In the genomic region with DNA sequence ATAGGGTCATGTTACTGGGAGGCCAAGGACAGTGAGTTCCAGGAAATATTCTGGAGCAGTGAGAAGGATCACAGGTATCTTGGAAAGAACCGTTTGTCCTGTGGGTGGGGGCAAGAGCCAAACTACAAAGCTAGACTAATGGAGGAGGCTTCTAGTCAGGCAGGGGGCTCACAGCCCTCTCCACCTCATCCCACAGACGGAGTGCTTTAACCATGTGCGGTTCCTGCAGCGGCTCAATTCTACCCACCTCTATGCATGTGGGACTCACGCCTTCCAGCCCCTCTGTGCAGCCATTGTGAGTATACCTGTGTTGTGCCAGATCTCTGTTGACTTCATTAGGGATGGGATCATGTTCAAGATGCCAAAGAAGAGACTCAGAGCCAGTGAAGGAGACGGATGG, we compare ENCODE assay signal across 23 cellular contexts.
"Had no signal": no experiment of that assay in that cellular context is flagged by ENCODE, and none has a peak within 500 bp of the region (broad histone marks: within the 10 kb centered on the region; RNA-seq: fewer than 3 reads in every experiment).

No MANE protein-coding gene starts in this region.

- H3K9me3 ChIP-seq: body of pancreas, pancreas, upper lobe of right lung had no signal

- H3K4me1 Mint-ChIP-seq: activated naive CD4-positive, alpha-beta T cell treated with anti-CD3 and anti-CD28 coated beads, Interleukin-2, amount 50 U/mL, for 24 hours; nephron had no signal

- H3K27me3 Mint-ChIP-seq: activated naive CD4-positive, alpha-beta T cell treated with anti-CD3 and anti-CD28 coated beads, Interleukin-2, amount 50 U/mL, for 24 hours had no signal

- H3K4me1 ChIP-seq: pancreas, upper lobe of right lung had no signal

- H3K9me3 Mint-ChIP-seq: activated naive CD4-positive, alpha-beta T cell treated with anti-CD3 and anti-CD28 coated beads, Interleukin-2, amount 50 U/mL, for 24 hours; nephron had no signal

- H3K27ac ChIP-seq: body of pancreas, cardiac muscle cell, hepatocyte, pancreas, SK-N-MC, skin epidermis, upper lobe of right lung, WERI-Rb-1 had no signal

- H3K4me3 ChIP-seq: body of pancreas, cardiac muscle cell, hepatocyte, pancreas, SK-N-MC, skin epidermis, upper lobe of right lung had no signal

- H3K36me3 Mint-ChIP-seq: activated naive CD4-positive, alpha-beta T cell treated with anti-CD3 and anti-CD28 coated beads, Interleukin-2, amount 50 U/mL, for 24 hours had no signal

- ATAC-seq: body of pancreas, esophagus mucosa, left ventricle myocardium superior, pancreas, right cardiac atrium, upper lobe of right lung had no signal

- H3K27me3 ChIP-seq: body of pancreas, cardiac muscle cell, hepatocyte, pancreas, upper lobe of right lung had no signal

- H3K27ac Mint-ChIP-seq: activated naive CD4-positive, alpha-beta T cell treated with anti-CD3 and anti-CD28 coated beads, Interleukin-2, amount 50 U/mL, for 24 hours had no signal

- DNase-seq: activated CD4-positive, alpha-beta T cell treated with anti-CD3 and anti-CD28 coated beads, Interleukin-2, amount 50 U/mL, for 1 hour; activated CD4-positive, CD25-positive, alpha-beta regulatory T cell treated with anti-CD3 and anti-CD28 coated beads, Interleukin-2, amount 50 U/mL, for 72 hours; activated gamma-delta T cell treated with Interleukin-2 at 50 U/mL for 16 hours; activated T-cell treated with anti-CD3 and anti-CD28 coated beads for 4 hours; anterior cingulate cortex; body of pancreas; effector memory CD4-positive, alpha-beta T cell; glutamatergic neuron; left ventricle myocardium superior; mammary epithelial cell; midbrain; right cardiac atrium; stimulated activated naive CD4-positive, alpha-beta T cell; upper lobe of right lung; WERI-Rb-1 had no signal

- H3K4me3 Mint-ChIP-seq: activated naive CD4-positive, alpha-beta T cell treated with anti-CD3 and anti-CD28 coated beads, Interleukin-2, amount 50 U/mL, for 24 hours; nephron had no signal
